ENCODE assay signal across 20 cellular contexts in genomic region chr15:66880380-66881155, GRCh38.
DNase-seq lines count a peak whose midpoint lies in the region; TF ChIP-seq lines count a peak whose summit lies in the region.
"Had no signal": no experiment of that assay in that cellular context is flagged by ENCODE, and none has a peak within 500 bp of the region (broad histone marks: within the 10 kb centered on the region; RNA-seq: fewer than 3 reads in every experiment).

No MANE protein-coding gene starts in this region.

- H3K27ac Mint-ChIP-seq in Caco-2 (ENCODE audit: unreplicated experiment) (peak overlapping the region; percentile 68), HFFc6 (peak overlapping the region; percentile 69)
- H3K27ac Mint-ChIP-seq: activated CD4-positive, alpha-beta T cell treated with anti-CD3 and anti-CD28 coated beads for 36 hours; activated T-helper 2 cell treated with anti-CD3 and anti-CD28 coated beads, Interferon-gamma antibody, Interleukin-2, Interleukin-4, amounts not matched to agents 10 μg/mL and 5 μg/mL and 100 μg/mL, durations not matched to agents 14 hours and 24 hours and 36 hours; CD8-positive, alpha-beta T cell; memory B cell; naive thymus-derived CD4-positive, alpha-beta T cell had no signal

- H3K4me3 ChIP-seq in Caco-2 (ENCODE audit: low read depth, low read length) (no peak overlapping the region), esophagus muscularis mucosa (no peak overlapping the region), spleen (no peak overlapping the region), brain microvascular endothelial cell (ENCODE audit: low read depth, low read length) (no peak overlapping the region)
- H3K4me3 ChIP-seq: ovary, Peyer's patch, SJSA1, suprapubic skin had no signal

- TF ChIP-seq POLR2A in esophagus muscularis mucosa (IDR thresholded peaks at IDR 0.05; ENCODE audit: low read depth) (no peak), spleen (IDR thresholded peaks at IDR 0.05) (no peak)

- no peak for TF ChIP-seq EP300 in esophagus muscularis mucosa (IDR thresholded peaks at IDR 0.05)

- BruUV-seq in Caco-2 (replicated peaks; lab: Mats Ljungman, UMichigan) = no TSS peak

- DNase-seq in Caco-2 (no peak), HFFc6 (no peak), esophagus muscularis mucosa (ENCODE audit: extremely low spot score) (peak; percentile 72), spleen (peak; percentile 36), NCI-H1694 (lab: John Stamatoyannopoulos, UW) (no peak), NCI-H128 (lab: John Stamatoyannopoulos, UW; ENCODE audit: unreplicated experiment) (no peak), brain microvascular endothelial cell (no peak)
- DNase-seq: activated CD4-positive, alpha-beta T cell treated with anti-CD3 and anti-CD28 coated beads for 36 hours; DMS53; NCI-H1092 treated with DMSO at 0.1 percent for 48 hours; NCI-H2081; NCI-H510A treated with DMSO at 0.1 percent for 48 hours; ovary; Peyer's patch had no signal

- no peaks in the 10 kb centered on the region for H3K27me3 Mint-ChIP-seq in Caco-2 (ENCODE audit: insufficient read depth, unreplicated experiment)
- H3K27me3 Mint-ChIP-seq in HFFc6 (ENCODE audit: insufficient read depth) = peaks cover 12% of the 10 kb centered on the region

- H3K27me3 ChIP-seq in Caco-2 (replicated peaks; ENCODE audit: control insufficient read depth, insufficient read depth, low read length) (no peaks in the 10 kb centered on the region), esophagus muscularis mucosa (no peaks in the 10 kb centered on the region), spleen (replicated peaks in 1 of 7) (peaks cover 0 to 10% (median 0%) of the 10 kb centered on the region in 7 donors), brain microvascular endothelial cell (replicated peaks) (no peaks in the 10 kb centered on the region)
- H3K27me3 ChIP-seq: ovary, Peyer's patch, SJSA1, suprapubic skin had no signal

- H3K9me3 ChIP-seq in Caco-2 = no peaks in the 10 kb centered on the region
- H3K9me3 ChIP-seq in esophagus muscularis mucosa = no peaks in the 10 kb centered on the region
- H3K9me3 ChIP-seq in spleen = no peaks in the 10 kb centered on the region
- H3K9me3 ChIP-seq: ovary, Peyer's patch, SJSA1, suprapubic skin had no signal

- TF ChIP-seq CTCF in Caco-2 (IDR thresholded peaks at IDR 0.05; ENCODE audit: insufficient read depth in 1 of 2, low read depth in 1 of 2, low read length in 1 of 2, severe bottlenecking in 1 of 2, unreplicated experiment in 1 of 2) (no peak), HFFc6 (IDR thresholded peaks at IDR 0.05) (no peak), esophagus muscularis mucosa (IDR thresholded peaks at IDR 0.05) (no peak), spleen (IDR thresholded peaks at IDR 0.05 in 8 of 11, conservative IDR thresholded peaks at IDR 0.05 in 3 of 11) (no peak), brain microvascular endothelial cell (IDR thresholded peaks at IDR 0.05; ENCODE audit: low read depth, low read length, missing control alignments) (no peak)

- 91% methylated on average over 11 of the region's 11 CpGs for WGBS in esophagus muscularis mucosa
- WGBS in spleen, 5 donors = 86 to 93% (median 89%) methylated on average over 11 of the region's 11 CpGs

- H3K36me3 Mint-ChIP-seq in Caco-2 (ENCODE audit: insufficient read depth, unreplicated experiment) (peaks cover 7% of the 10 kb centered on the region), HFFc6 (ENCODE audit: low read depth) (peaks cover 4% of the 10 kb centered on the region; the same call in 1 of the 2 replicates)
- H3K36me3 Mint-ChIP-seq: CD8-positive, alpha-beta T cell; memory B cell; naive thymus-derived CD4-positive, alpha-beta T cell had no signal

- H3K4me3 Mint-ChIP-seq in Caco-2 (ENCODE audit: unreplicated experiment) = no peak overlapping the region
- no peak overlapping the region for H3K4me3 Mint-ChIP-seq in HFFc6
- H3K4me3 Mint-ChIP-seq: activated CD4-positive, alpha-beta T cell treated with anti-CD3 and anti-CD28 coated beads for 36 hours; CD8-positive, alpha-beta T cell; memory B cell; naive thymus-derived CD4-positive, alpha-beta T cell had no signal

- CTCF ChIA-PET in Caco-2 (lab: Charles Lee) = interaction anchor here (0.5 kb wide), 1 partner anchor 490 kb away, joined by 3 read pairs; no protein-coding TSS in a partner anchor

- H3K27ac ChIP-seq in esophagus muscularis mucosa (replicated peaks in 1 of 4) = no peak overlapping the region
- no peak overlapping the region for H3K27ac ChIP-seq in spleen
- H3K27ac ChIP-seq in brain microvascular endothelial cell = no peak overlapping the region
- H3K27ac ChIP-seq: ovary, Peyer's patch, SJSA1, suprapubic skin had no signal

- H3K9me3 Mint-ChIP-seq in Caco-2 (ENCODE audit: unreplicated experiment) (no peaks in the 10 kb centered on the region), HFFc6 (no peaks in the 10 kb centered on the region)
- H3K9me3 Mint-ChIP-seq: activated T-helper 2 cell treated with anti-CD3 and anti-CD28 coated beads, Interferon-gamma antibody, Interleukin-2, Interleukin-4, amounts not matched to agents 10 μg/mL and 5 μg/mL and 100 μg/mL, durations not matched to agents 14 hours and 24 hours and 36 hours; CD8-positive, alpha-beta T cell; memory B cell had no signal

- intact Hi-C loops in Caco-2 (cut with micrococcal nuclease; ENCODE audit: unreplicated experiment) = no loop called here
- intact Hi-C loops in esophagus muscularis mucosa (cut with DNase I) = no loop called here
- intact Hi-C loops in spleen (cut with DNase I; ENCODE audit: low total_unique reads) = no loop called here

- no peaks in the 10 kb centered on the region for H3K36me3 ChIP-seq in Caco-2 (ENCODE audit: control insufficient read depth, insufficient read depth, low read length)
- H3K36me3 ChIP-seq in esophagus muscularis mucosa = no peaks in the 10 kb centered on the region
- H3K36me3 ChIP-seq in spleen = no peaks in the 10 kb centered on the region
- H3K36me3 ChIP-seq in brain microvascular endothelial cell (replicated peaks) = no peaks in the 10 kb centered on the region
- H3K36me3 ChIP-seq: ovary, Peyer's patch, suprapubic skin had no signal

- in situ Hi-C loops in brain microvascular endothelial cell (cut with HindIII; ENCODE audit: low pct_ligation_motif_present, low sequenced_read_pairs) = no loop called here

- H3K4me1 ChIP-seq in Caco-2 (peaks cover 12% of the 10 kb centered on the region), esophagus muscularis mucosa (peaks cover 67 to 82% (median 73%) of the 10 kb centered on the region in 4 donors), spleen (peaks cover 0 to 24% (median 6%) of the 10 kb centered on the region in 6 donors)

- peaks cover 12% of the 10 kb centered on the region for H3K4me1 Mint-ChIP-seq in Caco-2 (ENCODE audit: low read depth, unreplicated experiment)
- H3K4me1 Mint-ChIP-seq in HFFc6 (ENCODE audit: low read depth) = peaks cover 49% of the 10 kb centered on the region
- H3K4me1 Mint-ChIP-seq: naive thymus-derived CD4-positive, alpha-beta T cell had no signal

- POLR2A ChIA-PET in Caco-2 (lab: Charles Lee) = no interaction called here

Comparison
In these comparisons a context has a peak if more than half of its experiments do, and no peak if none do; other contexts are left out.
1. DNase-seq: peak in esophagus muscularis mucosa (single experiment) and spleen (single experiment); none in Caco-2 (0 of 2), HFFc6 (single experiment), NCI-H1694 (single experiment), NCI-H128 (single experiment) and brain microvascular endothelial cell (single experiment).